9 cellular contexts compared by ENCODE assay signal in the genomic region with DNA sequence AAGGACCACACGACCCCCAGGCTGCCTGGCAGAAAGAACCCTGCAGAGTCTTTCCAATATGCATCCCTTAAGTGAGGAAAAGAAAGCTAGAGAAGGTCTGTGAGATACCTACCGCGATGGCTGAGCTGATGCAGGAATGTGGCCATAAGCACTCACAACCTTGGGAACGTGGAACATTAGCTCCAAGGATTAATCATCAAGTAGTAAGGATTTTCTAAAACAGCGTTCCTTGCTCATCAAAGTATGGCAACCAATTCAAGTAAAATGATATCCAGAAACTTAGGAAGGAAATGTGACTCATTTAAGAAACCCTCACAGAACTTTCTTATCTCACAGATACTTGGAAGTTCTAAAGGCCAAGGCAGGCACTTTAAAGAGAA. TPM values are rescaled to one million over a fixed set of nuclear protein-coding genes. Genes with fewer than 3 reads are reported as not detected.
DNase-seq lines count a peak whose midpoint lies in the region; ATAC-seq and TF ChIP-seq lines count a peak whose summit lies in the region.
"Had no signal": no experiment of that assay in that cellular context is flagged by ENCODE, and none has a peak within 500 bp of the region (broad histone marks: within the 10 kb centered on the region; RNA-seq: fewer than 3 reads in every experiment).

No MANE protein-coding gene starts in this region.

- no peak for TF ChIP-seq POLR2A in breast epithelium (IDR thresholded peaks at IDR 0.05)

- no peaks in the 10 kb centered on the region for H3K9me2 ChIP-seq in MM.1S (replicated peaks; ENCODE audit: insufficient read depth, low read length)

- H3F3A ChIP-seq in MM.1S (ENCODE audit: insufficient read depth, low read length), result no peaks in the 10 kb centered on the region

- no peak overlapping the region for H3K4me3 ChIP-seq in breast epithelium
- no peak overlapping the region for H3K4me3 ChIP-seq in muscle layer of duodenum (ENCODE audit: low read depth in 1 of 2, low read length in 2 of 2)
- no peak overlapping the region for H3K4me3 ChIP-seq in MM.1S (ENCODE audit: low read length)
- H3K4me3 ChIP-seq: lung had no signal

- H3K27me3 ChIP-seq in breast epithelium (no peaks in the 10 kb centered on the region), muscle layer of duodenum (ENCODE audit: low read depth, low read length) (no peaks in the 10 kb centered on the region), MM.1S (replicated peaks; ENCODE audit: insufficient read depth, low read length) (no peaks in the 10 kb centered on the region)

- H3K4me2 ChIP-seq in MM.1S (ENCODE audit: low read depth, low read length), result no peak overlapping the region

- H3K4me1 ChIP-seq in breast epithelium (peaks cover 0 to 17% of the 10 kb centered on the region in 2 donors), muscle layer of duodenum (ENCODE audit: control insufficient read depth in 1 of 2, insufficient read depth in 2 of 2, low read length in 2 of 2) (peaks cover 24 to 50% of the 10 kb centered on the region in 2 donors), MM.1S (ENCODE audit: low read length) (0 out of 2 replicates have a peak, but pooled peaks cover 6% of the 10 kb centered on the region)

- ATAC-seq in HG03108 (IDR thresholded peaks at IDR 0.05; ENCODE audit: unreplicated experiment) (no peak), GM19467 (IDR thresholded peaks at IDR 0.05; ENCODE audit: unreplicated experiment) (no peak)

- no peak overlapping the region for H2AFZ ChIP-seq in MM.1S (ENCODE audit: low read length)

- peak; percentile 38 for DNase-seq in CD1c-positive myeloid dendritic cell (ENCODE audit: extremely low spot score)
- peak; percentile 74 for DNase-seq in LHCN-M2 (ENCODE audit: low read depth)
- no peak for DNase-seq in breast epithelium (ENCODE audit: low spot score in 2 of 2)
- DNase-seq in MM.1S, result no peak
- DNase-seq in activated CD4-positive, alpha-beta T cell treated with anti-CD3 and anti-CD28 coated beads for 4 hours, result no peak

- H4K20me1 ChIP-seq in MM.1S (ENCODE audit: insufficient read depth, low read length), result no peaks in the 10 kb centered on the region; the same call in none of the 2 replicates

- H3K79me2 ChIP-seq in MM.1S (ENCODE audit: low read length), result peaks cover 54% of the 10 kb centered on the region

- no peak overlapping the region for H3K9ac ChIP-seq in MM.1S (ENCODE audit: low read length)

- H3K36me3 ChIP-seq in breast epithelium (no peaks in the 10 kb centered on the region), muscle layer of duodenum (ENCODE audit: control insufficient read depth in 1 of 2, insufficient read depth in 2 of 2, low read length in 2 of 2) (no peaks in the 10 kb centered on the region), MM.1S (replicated peaks; ENCODE audit: insufficient read depth, low read length) (no peaks in the 10 kb centered on the region)

- H3K27ac ChIP-seq in breast epithelium (peak overlapping the region; percentile 52 to 69), muscle layer of duodenum (ENCODE audit: low read length) (peak overlapping the region; percentile 24), MM.1S (ENCODE audit: low read length) (no peak overlapping the region)

- TF ChIP-seq CTCF in breast epithelium (IDR thresholded peaks at IDR 0.05) (no peak), MM.1S (IDR thresholded peaks at IDR 0.05; ENCODE audit: low read length) (no peak)

- intact Hi-C loops in breast epithelium (cut with DNase I; ENCODE audit: low total_unique reads), result no loop called here

- H3K9me3 ChIP-seq in breast epithelium (no peaks in the 10 kb centered on the region), muscle layer of duodenum (ENCODE audit: control insufficient read depth in 1 of 2, low read length in 2 of 2) (peaks cover 0 to 2% of the 10 kb centered on the region in 2 donors), MM.1S (replicated peaks; ENCODE audit: insufficient read depth, low read length) (no peaks in the 10 kb centered on the region)

RNA-seq across cellular contexts. Expression of gene PACSIN2, which starts 12.8 kb away (rescaled TPM):
- 66.3 and 66.8 TPM in 2 replicates for total RNA-seq in LHCN-M2 (2014; rRNA removed)
- polyA plus RNA-seq in LHCN-M2 (2012), result 44.8 TPM
- 10 to 100 TPM; 43.8 to 82.7 (median 72.4) TPM for total RNA-seq in breast epithelium

Comparison
In these comparisons a context has a peak if more than half of its experiments do, and no peak if none do; other contexts are left out.
1. DNase-seq: peak in CD1c-positive myeloid dendritic cell (single experiment) and LHCN-M2 (single experiment); none in breast epithelium (0 of 2), MM.1S (single experiment) and activated CD4-positive, alpha-beta T cell treated with anti-CD3 and anti-CD28 coated beads for 4 hours (0 of 2).